In the genomic region with DNA sequence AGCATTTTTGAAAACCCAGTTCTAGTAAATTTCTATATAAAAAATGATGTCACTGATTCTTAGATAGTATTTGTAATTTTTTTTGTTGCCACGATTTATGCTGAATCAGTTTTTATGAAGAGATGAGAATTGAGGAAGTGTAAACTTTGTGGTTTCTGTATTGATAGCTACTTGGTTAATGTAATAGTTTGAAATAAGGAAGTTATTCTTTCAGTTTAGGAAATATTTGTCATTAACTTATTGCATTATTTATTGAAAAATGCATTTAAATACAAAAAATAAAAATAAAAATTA, we compare ENCODE assay signal across 15 cellular contexts.
DNase-seq lines count a peak whose midpoint lies in the region; ATAC-seq and TF ChIP-seq lines count a peak whose summit lies in the region.
"Had no signal": no experiment of that assay in that cellular context is flagged by ENCODE, and none has a peak within 500 bp of the region (broad histone marks: within the 10 kb centered on the region; RNA-seq: fewer than 3 reads in every experiment).

No MANE protein-coding gene starts in this region.

- CTCF ChIA-PET in Calu3 (lab: Charles Lee), result interaction anchor here (0.5 kb wide), 1 partner anchor 46 kb away, joined by 4 read pairs; no protein-coding TSS in a partner anchor

- no peaks in the 10 kb centered on the region for H3K9me3 Mint-ChIP-seq in Calu3 (ENCODE audit: low read depth, unreplicated experiment)
- H3K9me3 Mint-ChIP-seq: activated naive CD4-positive, alpha-beta T cell treated with anti-CD3 and anti-CD28 coated beads, Interleukin-2, amount 10 ng/mL, durations not matched to agents 7 days and 5 days; stimulated activated naive CD8-positive, alpha-beta T cell treated with anti-CD3 and anti-CD28 coated beads, Interleukin-15, Interleukin-2, amounts not matched to agents 100 ng/mL and 50 ng/mL, for 24 hours had no signal

- in situ Hi-C loops in GM13976 (cut with MboI; ENCODE audit: low sequenced_read_pairs, unreplicated experiment), result no loop called here

- no peaks in the 10 kb centered on the region for H3K36me3 Mint-ChIP-seq in Calu3 (ENCODE audit: insufficient read depth, unreplicated experiment)
- H3K36me3 Mint-ChIP-seq: activated naive CD4-positive, alpha-beta T cell treated with anti-CD3 and anti-CD28 coated beads, Interleukin-2, amount 10 ng/mL, durations not matched to agents 7 days and 5 days had no signal

- no peaks in the 10 kb centered on the region for H3K27me3 Mint-ChIP-seq in Calu3 (ENCODE audit: unreplicated experiment)
- H3K27me3 Mint-ChIP-seq: activated naive CD4-positive, alpha-beta T cell treated with anti-CD3 and anti-CD28 coated beads, Interleukin-2, amount 10 ng/mL, durations not matched to agents 7 days and 5 days had no signal

- H3K4me1 Mint-ChIP-seq in Calu3 (ENCODE audit: low read depth, unreplicated experiment), result no peaks in the 10 kb centered on the region
- H3K4me1 Mint-ChIP-seq: activated naive CD4-positive, alpha-beta T cell treated with anti-CD3 and anti-CD28 coated beads, Interleukin-2, amount 10 ng/mL, durations not matched to agents 7 days and 5 days had no signal

- DNase-seq in GM13976 (ENCODE audit: low spot score) (peak; percentile 32), MV-4-11 (lab: John Stamatoyannopoulos, UW) (peak; percentile 86), fibroblast of villous mesenchyme (ENCODE audit: low read depth) (peak; percentile 59), cardiac septum (ENCODE audit: low spot score) (no peak), Calu3 (no peak)
- no peak for DNase-seq in activated CD8-positive, alpha-beta memory T cell treated with anti-CD3 and anti-CD28 coated beads, Interleukin-2, amount 50 U/mL, for 48 hours
- DNase-seq in activated effector memory CD4-positive, alpha-beta T cell treated with Interleukin-2 at 50 U/mL for 16 hours, result no peak
- DNase-seq: activated naive CD4-positive, alpha-beta T cell treated with anti-CD3 and anti-CD28 coated beads, Interleukin-2, amount 10 ng/mL, durations not matched to agents 7 days and 5 days; HCEC 1CT; left lung; NCI-H1436 treated with DMSO at 0.1 percent for 48 hours; nucleus accumbens; Peyer's patch had no signal

- ATAC-seq in GM21825 (IDR thresholded peaks at IDR 0.05; ENCODE audit: unreplicated experiment), result peak; percentile 58
- ATAC-seq: left lung had no signal

- TF ChIP-seq CTCF in GM13976 (IDR thresholded peaks at IDR 0.05; ENCODE audit: borderline replicate concordance, control extremely low read depth, extremely low read depth, insufficient read depth, missing control alignments) (no peak), fibroblast of villous mesenchyme (IDR thresholded peaks at IDR 0.05; ENCODE audit: insufficient read depth, low read depth, low read length) (no peak), Calu3 (IDR thresholded peaks at IDR 0.05; ENCODE audit: unreplicated experiment) (no peak)

- intact Hi-C loops in cardiac septum (cut with DNase I) (no loop called here), Calu3 (cut with micrococcal nuclease; ENCODE audit: unreplicated experiment) (loop anchor here (5.0 kb wide), 1 partner anchor 42 kb away; no protein-coding TSS in a partner anchor)

- no peak overlapping the region for H3K4me3 Mint-ChIP-seq in Calu3 (ENCODE audit: low read depth, unreplicated experiment)
- H3K4me3 Mint-ChIP-seq: activated naive CD4-positive, alpha-beta T cell treated with anti-CD3 and anti-CD28 coated beads, Interleukin-2, amount 10 ng/mL, durations not matched to agents 7 days and 5 days; stimulated activated naive CD8-positive, alpha-beta T cell treated with anti-CD3 and anti-CD28 coated beads, Interleukin-15, Interleukin-2, amounts not matched to agents 100 ng/mL and 50 ng/mL, for 24 hours had no signal

- BruUV-seq in Calu3 (replicated peaks; lab: Mats Ljungman, UMichigan), result no TSS peak

- H3K27ac Mint-ChIP-seq in Calu3 (ENCODE audit: unreplicated experiment), result no peak overlapping the region
- H3K27ac Mint-ChIP-seq: activated naive CD4-positive, alpha-beta T cell treated with anti-CD3 and anti-CD28 coated beads, Interleukin-2, amount 10 ng/mL, durations not matched to agents 7 days and 5 days; stimulated activated naive CD8-positive, alpha-beta T cell treated with anti-CD3 and anti-CD28 coated beads, Interleukin-15, Interleukin-2, amounts not matched to agents 100 ng/mL and 50 ng/mL, for 24 hours had no signal

- H3K4me3 ChIP-seq in fibroblast of villous mesenchyme (ENCODE audit: low read depth, low read length), result no peak overlapping the region
- H3K4me3 ChIP-seq: left lung, Peyer's patch had no signal

Comparison
In these comparisons a context has a peak if more than half of its experiments do, and no peak if none do; other contexts are left out.
1. DNase-seq: peak in GM13976 (single experiment), MV-4-11 (single experiment) and fibroblast of villous mesenchyme (single experiment); none in activated CD8-positive, alpha-beta memory T cell treated with anti-CD3 and anti-CD28 coated beads, Interleukin-2, amount 50 U/mL, for 48 hours (single experiment), activated effector memory CD4-positive, alpha-beta T cell treated with Interleukin-2 at 50 U/mL for 16 hours (single experiment), cardiac septum (single experiment) and Calu3 (single experiment).